Comparison of ENCODE assay signal across 1 cellular context in the genomic region with DNA sequence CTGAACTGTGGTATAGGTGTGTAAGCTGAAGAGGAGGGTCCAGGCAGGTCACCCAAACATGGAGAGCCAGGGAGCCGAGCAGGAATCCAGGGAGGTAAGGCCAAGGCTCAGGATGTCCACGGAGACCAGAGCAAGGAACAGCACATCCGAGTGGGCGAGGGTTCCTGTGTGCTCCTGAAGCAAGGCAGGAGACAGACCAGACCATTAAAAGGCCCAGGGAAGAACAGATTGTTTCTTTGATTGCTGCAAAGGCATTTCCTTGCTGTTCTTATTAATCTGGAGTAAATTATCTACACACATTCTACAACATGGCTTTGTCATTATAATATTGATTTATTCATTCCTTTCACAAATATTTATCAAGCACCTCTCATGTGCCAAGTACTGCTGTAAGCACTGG.
TF ChIP-seq lines count a peak whose summit lies in the region.

No MANE protein-coding gene starts in this region.

TF ChIP-seq in IMR-90, 13 proteins besides CTCF, POLR2A, EP300 and RAD21:
- TF ChIP-seq, protein P1, sequence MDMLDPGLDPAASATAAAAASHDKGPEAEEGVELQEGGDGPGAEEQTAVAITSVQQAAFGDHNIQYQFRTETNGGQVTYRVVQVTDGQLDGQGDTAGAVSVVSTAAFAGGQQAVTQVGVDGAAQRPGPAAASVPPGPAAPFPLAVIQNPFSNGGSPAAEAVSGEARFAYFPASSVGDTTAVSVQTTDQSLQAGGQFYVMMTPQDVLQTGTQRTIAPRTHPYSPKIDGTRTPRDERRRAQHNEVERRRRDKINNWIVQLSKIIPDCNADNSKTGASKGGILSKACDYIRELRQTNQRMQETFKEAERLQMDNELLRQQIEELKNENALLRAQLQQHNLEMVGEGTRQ (IDR thresholded peaks at IDR 0.05; ENCODE audit: low read depth, low read length): no peak
- no peak for TF ChIP-seq MAFK (IDR thresholded peaks at IDR 0.05; ENCODE audit: low read depth, low read length)
- TF ChIP-seq BHLHE40 (IDR thresholded peaks at IDR 0.05; ENCODE audit: low read depth, low read length): no peak
- no peak for TF ChIP-seq RFX5 (IDR thresholded peaks at IDR 0.05; ENCODE audit: low read depth, low read length)
- no peak for TF ChIP-seq NFE2L2 (IDR thresholded peaks at IDR 0.05; ENCODE audit: low read depth, low read length)
- TF ChIP-seq CEBPB (IDR thresholded peaks at IDR 0.05; ENCODE audit: low read depth, low read length): no peak
- no peak for TF ChIP-seq SMC3 (IDR thresholded peaks at IDR 0.05; ENCODE audit: low read depth, low read length)
- no peak for TF ChIP-seq CHD1 (IDR thresholded peaks at IDR 0.05; ENCODE audit: low read depth, low read length)
- no peak for TF ChIP-seq MXI1 (IDR thresholded peaks at IDR 0.05; ENCODE audit: borderline replicate concordance, low read depth, low read length)
- no peak for TF ChIP-seq RCOR1 (IDR thresholded peaks at IDR 0.05; ENCODE audit: insufficient replicate concordance, low read length)
- TF ChIP-seq, protein P2, sequence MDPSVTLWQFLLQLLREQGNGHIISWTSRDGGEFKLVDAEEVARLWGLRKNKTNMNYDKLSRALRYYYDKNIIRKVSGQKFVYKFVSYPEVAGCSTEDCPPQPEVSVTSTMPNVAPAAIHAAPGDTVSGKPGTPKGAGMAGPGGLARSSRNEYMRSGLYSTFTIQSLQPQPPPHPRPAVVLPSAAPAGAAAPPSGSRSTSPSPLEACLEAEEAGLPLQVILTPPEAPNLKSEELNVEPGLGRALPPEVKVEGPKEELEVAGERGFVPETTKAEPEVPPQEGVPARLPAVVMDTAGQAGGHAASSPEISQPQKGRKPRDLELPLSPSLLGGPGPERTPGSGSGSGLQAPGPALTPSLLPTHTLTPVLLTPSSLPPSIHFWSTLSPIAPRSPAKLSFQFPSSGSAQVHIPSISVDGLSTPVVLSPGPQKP (IDR thresholded peaks at IDR 0.05; ENCODE audit: borderline replicate concordance, low read depth, low read length): no peak
- no peak for TF ChIP-seq MAZ (IDR thresholded peaks at IDR 0.05; ENCODE audit: borderline replicate concordance, low read depth, low read length)
- TF ChIP-seq FOS (IDR thresholded peaks at IDR 0.05; ENCODE audit: low read depth, low read length): no peak
